Comparison of ENCODE assay signal across 1 cellular context in genomic region chr1:156191292-156191954, GRCh38.
TF ChIP-seq lines count a peak whose summit lies in the region.

No MANE protein-coding gene starts in this region.

TF ChIP-seq in WTC11, 78 proteins besides CTCF, POLR2A, EP300 and RAD21 (continued from another document):
- TF ChIP-seq ZNF532 (CRISPR knock-in tag; IDR thresholded peaks at IDR 0.05; ENCODE audit: borderline replicate concordance) (no peak), EMX1 (CRISPR knock-in tag; IDR thresholded peaks at IDR 0.05) (no peak), NR3C1 (CRISPR knock-in tag; conservative IDR thresholded peaks at IDR 0.05; ENCODE audit: low read depth) (no peak), NR2C2 (CRISPR knock-in tag; IDR thresholded peaks at IDR 0.05) (no peak), PRDM15 (CRISPR knock-in tag; IDR thresholded peaks at IDR 0.05) (no peak), E2F5 (CRISPR knock-in tag; IDR thresholded peaks at IDR 0.05) (no peak), ZNF416 (CRISPR knock-in tag; IDR thresholded peaks at IDR 0.05) (no peak), SMAD4 (CRISPR knock-in tag; IDR thresholded peaks at IDR 0.05) (no peak), JUN (CRISPR knock-in tag; IDR thresholded peaks at IDR 0.05) (no peak), FOXP1 (CRISPR knock-in tag; IDR thresholded peaks at IDR 0.05; ENCODE audit: borderline replicate concordance) (no peak), AFF4 (CRISPR knock-in tag; IDR thresholded peaks at IDR 0.05; ENCODE audit: borderline replicate concordance) (no peak)
